In the genomic region with DNA sequence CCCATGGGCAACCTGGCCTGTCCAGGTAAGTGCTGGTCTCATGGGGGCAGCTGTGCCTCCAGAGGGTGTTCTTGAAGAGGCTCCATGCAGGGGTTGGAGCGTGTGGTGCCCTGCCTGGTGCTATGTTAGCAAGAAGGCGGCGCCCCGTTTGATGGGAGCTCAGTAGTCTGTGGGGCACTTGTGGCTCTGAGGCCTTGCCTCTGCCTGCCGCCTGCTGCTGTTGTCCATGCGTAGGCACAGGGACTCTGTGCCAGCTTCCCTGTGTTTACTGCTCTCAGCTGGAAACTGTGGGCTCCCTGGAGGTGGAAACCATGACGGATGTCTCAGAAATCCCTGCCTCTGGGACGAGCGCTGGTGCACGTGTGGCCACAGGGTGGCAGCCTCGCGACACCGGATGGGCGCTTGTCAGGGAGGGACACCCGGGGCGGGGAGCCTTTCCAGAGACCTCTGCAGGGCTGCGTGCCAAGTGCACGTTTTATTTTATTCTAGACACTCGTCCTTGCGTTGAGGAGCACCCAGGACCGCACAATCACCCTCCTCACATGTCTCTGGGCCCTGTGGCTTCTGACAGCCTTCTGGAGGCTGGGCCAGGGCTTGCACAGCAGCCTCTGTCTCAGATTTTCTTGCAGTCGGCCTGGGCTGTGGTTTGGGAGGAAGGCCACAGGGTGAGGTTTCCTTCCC, we compare ENCODE assay signal across 1 cellular context.
TF ChIP-seq lines count a peak whose summit lies in the region.

No MANE protein-coding gene starts in this region.

TF ChIP-seq in HepG2, 621 proteins besides CTCF, POLR2A, EP300 and RAD21 (continues in another document):
- TF ChIP-seq MATR3 (CRISPR knock-in tag; IDR thresholded peaks at IDR 0.05) (no peak), ZNF644 (CRISPR knock-in tag; IDR thresholded peaks at IDR 0.05; ENCODE audit: low read depth) (no peak), ZNF17 (CRISPR knock-in tag; IDR thresholded peaks at IDR 0.05) (no peak), MTA1 (CRISPR knock-in tag; IDR thresholded peaks at IDR 0.05; ENCODE audit: borderline replicate concordance) (no peak), DNMT3B (CRISPR knock-in tag; conservative IDR thresholded peaks at IDR 0.05) (no peak), PAWR (CRISPR knock-in tag; IDR thresholded peaks at IDR 0.05; ENCODE audit: borderline replicate concordance) (no peak), ZNF431 (CRISPR knock-in tag; IDR thresholded peaks at IDR 0.05; ENCODE audit: borderline replicate concordance, low read depth) (no peak), SMC3 (IDR thresholded peaks at IDR 0.05; ENCODE audit: low read length) (peak; percentile 55; the same call in 1 of the 2 replicates), ZNF615 (CRISPR knock-in tag; IDR thresholded peaks at IDR 0.05; ENCODE audit: borderline replicate concordance) (no peak), ZNF10 (CRISPR knock-in tag; IDR thresholded peaks at IDR 0.05; ENCODE audit: borderline replicate concordance, low read depth) (no peak), ZNF570 (CRISPR knock-in tag; IDR thresholded peaks at IDR 0.05; ENCODE audit: borderline replicate concordance) (no peak), ZNF790 (CRISPR knock-in tag; IDR thresholded peaks at IDR 0.05; ENCODE audit: borderline replicate concordance) (no peak), CREM (IDR thresholded peaks at IDR 0.05) (no peak), CREM (CRISPR knock-in tag; IDR thresholded peaks at IDR 0.05) (no peak), TSC22D2 (CRISPR knock-in tag; IDR thresholded peaks at IDR 0.05; ENCODE audit: borderline replicate concordance) (no peak), ZBTB21 (CRISPR knock-in tag; IDR thresholded peaks at IDR 0.05) (no peak), ZNF746 (CRISPR knock-in tag; IDR thresholded peaks at IDR 0.05) (no peak), JUND (CRISPR knock-in tag; IDR thresholded peaks at IDR 0.05) (no peak), ZNF441 (CRISPR knock-in tag; IDR thresholded peaks at IDR 0.05; ENCODE audit: borderline replicate concordance) (no peak), ZNF510 (CRISPR knock-in tag; IDR thresholded peaks at IDR 0.05; ENCODE audit: low read depth) (no peak), ZNF354B (CRISPR knock-in tag; IDR thresholded peaks at IDR 0.05) (no peak), SNRNP70 (IDR thresholded peaks at IDR 0.05; ENCODE audit: low read depth, low read length) (no peak), ZNF782 (CRISPR knock-in tag; IDR thresholded peaks at IDR 0.05; ENCODE audit: borderline replicate concordance) (no peak), TARDBP (CRISPR knock-in tag; IDR thresholded peaks at IDR 0.05) (no peak), ZNF367 (CRISPR knock-in tag; IDR thresholded peaks at IDR 0.05; ENCODE audit: borderline replicate concordance) (no peak), ZNF235 (CRISPR knock-in tag; IDR thresholded peaks at IDR 0.05; ENCODE audit: borderline replicate concordance) (no peak), ZNF572 (CRISPR knock-in tag; IDR thresholded peaks at IDR 0.05) (no peak), ZNF772 (CRISPR knock-in tag; IDR thresholded peaks at IDR 0.05) (no peak), ZNF138 (CRISPR knock-in tag; IDR thresholded peaks at IDR 0.05; ENCODE audit: low read depth) (no peak), TCF7 (IDR thresholded peaks at IDR 0.05; ENCODE audit: low read depth) (no peak), STAG1 (CRISPR knock-in tag; IDR thresholded peaks at IDR 0.05) (peak; percentile 95), NFYB (CRISPR knock-in tag; IDR thresholded peaks at IDR 0.05) (no peak), ADNP (CRISPR knock-in tag; IDR thresholded peaks at IDR 0.05) (no peak), MZF1 (CRISPR knock-in tag; IDR thresholded peaks at IDR 0.05; ENCODE audit: borderline replicate concordance) (no peak), BRD4 (CRISPR knock-in tag; IDR thresholded peaks at IDR 0.05) (no peak), RFXANK (CRISPR knock-in tag; IDR thresholded peaks at IDR 0.05) (no peak), MIXL1 (CRISPR knock-in tag; IDR thresholded peaks at IDR 0.05) (no peak), ZNF7 (CRISPR knock-in tag; IDR thresholded peaks at IDR 0.05) (no peak), ZNF839 (CRISPR knock-in tag; IDR thresholded peaks at IDR 0.05; ENCODE audit: borderline replicate concordance) (no peak), PHF8 (CRISPR knock-in tag; IDR thresholded peaks at IDR 0.05) (no peak), CEBPB (IDR thresholded peaks at IDR 0.05; ENCODE audit: borderline replicate concordance, low read depth, low read length) (no peak), HMGA1 (CRISPR knock-in tag; conservative IDR thresholded peaks at IDR 0.05) (no peak), MTF1 (CRISPR knock-in tag; IDR thresholded peaks at IDR 0.05) (no peak), DR1 (CRISPR knock-in tag; IDR thresholded peaks at IDR 0.05) (no peak)
- TF ChIP-seq, protein P1, sequence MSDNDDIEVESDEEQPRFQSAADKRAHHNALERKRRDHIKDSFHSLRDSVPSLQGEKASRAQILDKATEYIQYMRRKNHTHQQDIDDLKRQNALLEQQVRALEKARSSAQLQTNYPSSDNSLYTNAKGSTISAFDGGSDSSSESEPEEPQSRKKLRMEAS (IDR thresholded peaks at IDR 0.05): no peak; the same call in 1 of the 2 replicates
- TF ChIP-seq, protein P2, sequence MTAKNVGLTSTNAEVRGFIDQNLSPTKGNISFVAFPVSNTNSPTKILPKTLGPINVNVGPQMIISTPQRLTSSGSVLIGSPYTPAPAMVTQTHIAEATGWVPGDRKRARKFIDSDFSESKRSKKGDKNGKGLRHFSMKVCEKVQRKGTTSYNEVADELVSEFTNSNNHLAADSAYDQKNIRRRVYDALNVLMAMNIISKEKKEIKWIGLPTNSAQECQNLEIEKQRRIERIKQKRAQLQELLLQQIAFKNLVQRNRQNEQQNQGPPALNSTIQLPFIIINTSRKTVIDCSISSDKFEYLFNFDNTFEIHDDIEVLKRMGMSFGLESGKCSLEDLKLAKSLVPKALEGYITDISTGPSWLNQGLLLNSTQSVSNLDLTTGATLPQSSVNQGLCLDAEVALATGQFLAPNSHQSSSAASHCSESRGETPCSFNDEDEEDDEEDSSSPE (CRISPR knock-in tag; IDR thresholded peaks at IDR 0.05): no peak
- TF ChIP-seq, protein P3, sequence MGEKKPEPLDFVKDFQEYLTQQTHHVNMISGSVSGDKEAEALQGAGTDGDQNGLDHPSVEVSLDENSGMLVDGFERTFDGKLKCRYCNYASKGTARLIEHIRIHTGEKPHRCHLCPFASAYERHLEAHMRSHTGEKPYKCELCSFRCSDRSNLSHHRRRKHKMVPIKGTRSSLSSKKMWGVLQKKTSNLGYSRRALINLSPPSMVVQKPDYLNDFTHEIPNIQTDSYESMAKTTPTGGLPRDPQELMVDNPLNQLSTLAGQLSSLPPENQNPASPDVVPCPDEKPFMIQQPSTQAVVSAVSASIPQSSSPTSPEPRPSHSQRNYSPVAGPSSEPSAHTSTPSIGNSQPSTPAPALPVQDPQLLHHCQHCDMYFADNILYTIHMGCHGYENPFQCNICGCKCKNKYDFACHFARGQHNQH (CRISPR knock-in tag; IDR thresholded peaks at IDR 0.05): no peak
- TF ChIP-seq, protein P4, sequence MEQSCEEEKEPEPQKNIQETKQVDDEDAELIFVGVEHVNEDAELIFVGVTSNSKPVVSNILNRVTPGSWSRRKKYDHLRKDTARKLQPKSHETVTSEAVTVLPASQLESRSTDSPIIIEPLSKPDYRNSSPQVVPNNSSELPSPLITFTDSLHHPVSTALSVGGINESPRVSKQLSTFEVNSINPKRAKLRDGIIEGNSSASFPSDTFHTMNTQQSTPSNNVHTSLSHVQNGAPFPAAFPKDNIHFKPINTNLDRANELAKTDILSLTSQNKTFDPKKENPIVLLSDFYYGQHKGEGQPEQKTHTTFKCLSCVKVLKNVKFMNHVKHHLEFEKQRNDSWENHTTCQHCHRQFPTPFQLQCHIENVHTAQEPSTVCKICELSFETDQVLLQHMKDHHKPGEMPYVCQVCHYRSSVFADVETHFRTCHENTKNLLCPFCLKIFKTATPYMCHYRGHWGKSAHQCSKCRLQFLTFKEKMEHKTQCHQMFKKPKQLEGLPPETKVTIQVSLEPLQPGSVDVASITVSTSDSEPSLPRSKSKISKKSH (CRISPR knock-in tag; IDR thresholded peaks at IDR 0.05; ENCODE audit: borderline replicate concordance): no peak
- TF ChIP-seq, protein P5, sequence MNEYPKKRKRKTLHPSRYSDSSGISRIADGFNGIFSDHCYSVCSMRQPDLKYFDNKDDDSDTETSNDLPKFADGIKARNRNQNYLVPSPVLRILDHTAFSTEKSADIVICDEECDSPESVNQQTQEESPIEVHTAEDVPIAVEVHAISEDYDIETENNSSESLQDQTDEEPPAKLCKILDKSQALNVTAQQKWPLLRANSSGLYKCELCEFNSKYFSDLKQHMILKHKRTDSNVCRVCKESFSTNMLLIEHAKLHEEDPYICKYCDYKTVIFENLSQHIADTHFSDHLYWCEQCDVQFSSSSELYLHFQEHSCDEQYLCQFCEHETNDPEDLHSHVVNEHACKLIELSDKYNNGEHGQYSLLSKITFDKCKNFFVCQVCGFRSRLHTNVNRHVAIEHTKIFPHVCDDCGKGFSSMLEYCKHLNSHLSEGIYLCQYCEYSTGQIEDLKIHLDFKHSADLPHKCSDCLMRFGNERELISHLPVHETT (CRISPR knock-in tag; conservative IDR thresholded peaks at IDR 0.05): no peak
- TF ChIP-seq, protein P6, sequence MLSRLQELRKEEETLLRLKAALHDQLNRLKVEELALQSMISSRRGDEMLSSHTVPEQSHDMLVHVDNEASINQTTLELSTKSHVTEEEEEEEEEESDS (CRISPR knock-in tag; IDR thresholded peaks at IDR 0.05; ENCODE audit: borderline replicate concordance): no peak
- TF ChIP-seq, protein P7, sequence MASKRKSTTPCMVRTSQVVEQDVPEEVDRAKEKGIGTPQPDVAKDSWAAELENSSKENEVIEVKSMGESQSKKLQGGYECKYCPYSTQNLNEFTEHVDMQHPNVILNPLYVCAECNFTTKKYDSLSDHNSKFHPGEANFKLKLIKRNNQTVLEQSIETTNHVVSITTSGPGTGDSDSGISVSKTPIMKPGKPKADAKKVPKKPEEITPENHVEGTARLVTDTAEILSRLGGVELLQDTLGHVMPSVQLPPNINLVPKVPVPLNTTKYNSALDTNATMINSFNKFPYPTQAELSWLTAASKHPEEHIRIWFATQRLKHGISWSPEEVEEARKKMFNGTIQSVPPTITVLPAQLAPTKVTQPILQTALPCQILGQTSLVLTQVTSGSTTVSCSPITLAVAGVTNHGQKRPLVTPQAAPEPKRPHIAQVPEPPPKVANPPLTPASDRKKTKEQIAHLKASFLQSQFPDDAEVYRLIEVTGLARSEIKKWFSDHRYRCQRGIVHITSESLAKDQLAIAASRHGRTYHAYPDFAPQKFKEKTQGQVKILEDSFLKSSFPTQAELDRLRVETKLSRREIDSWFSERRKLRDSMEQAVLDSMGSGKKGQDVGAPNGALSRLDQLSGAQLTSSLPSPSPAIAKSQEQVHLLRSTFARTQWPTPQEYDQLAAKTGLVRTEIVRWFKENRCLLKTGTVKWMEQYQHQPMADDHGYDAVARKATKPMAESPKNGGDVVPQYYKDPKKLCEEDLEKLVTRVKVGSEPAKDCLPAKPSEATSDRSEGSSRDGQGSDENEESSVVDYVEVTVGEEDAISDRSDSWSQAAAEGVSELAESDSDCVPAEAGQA (IDR thresholded peaks at IDR 0.05; ENCODE audit: low read depth): no peak
- TF ChIP-seq, protein P7 (CRISPR knock-in tag; IDR thresholded peaks at IDR 0.05; ENCODE audit: borderline replicate concordance): no peak
- TF ChIP-seq, protein P8, sequence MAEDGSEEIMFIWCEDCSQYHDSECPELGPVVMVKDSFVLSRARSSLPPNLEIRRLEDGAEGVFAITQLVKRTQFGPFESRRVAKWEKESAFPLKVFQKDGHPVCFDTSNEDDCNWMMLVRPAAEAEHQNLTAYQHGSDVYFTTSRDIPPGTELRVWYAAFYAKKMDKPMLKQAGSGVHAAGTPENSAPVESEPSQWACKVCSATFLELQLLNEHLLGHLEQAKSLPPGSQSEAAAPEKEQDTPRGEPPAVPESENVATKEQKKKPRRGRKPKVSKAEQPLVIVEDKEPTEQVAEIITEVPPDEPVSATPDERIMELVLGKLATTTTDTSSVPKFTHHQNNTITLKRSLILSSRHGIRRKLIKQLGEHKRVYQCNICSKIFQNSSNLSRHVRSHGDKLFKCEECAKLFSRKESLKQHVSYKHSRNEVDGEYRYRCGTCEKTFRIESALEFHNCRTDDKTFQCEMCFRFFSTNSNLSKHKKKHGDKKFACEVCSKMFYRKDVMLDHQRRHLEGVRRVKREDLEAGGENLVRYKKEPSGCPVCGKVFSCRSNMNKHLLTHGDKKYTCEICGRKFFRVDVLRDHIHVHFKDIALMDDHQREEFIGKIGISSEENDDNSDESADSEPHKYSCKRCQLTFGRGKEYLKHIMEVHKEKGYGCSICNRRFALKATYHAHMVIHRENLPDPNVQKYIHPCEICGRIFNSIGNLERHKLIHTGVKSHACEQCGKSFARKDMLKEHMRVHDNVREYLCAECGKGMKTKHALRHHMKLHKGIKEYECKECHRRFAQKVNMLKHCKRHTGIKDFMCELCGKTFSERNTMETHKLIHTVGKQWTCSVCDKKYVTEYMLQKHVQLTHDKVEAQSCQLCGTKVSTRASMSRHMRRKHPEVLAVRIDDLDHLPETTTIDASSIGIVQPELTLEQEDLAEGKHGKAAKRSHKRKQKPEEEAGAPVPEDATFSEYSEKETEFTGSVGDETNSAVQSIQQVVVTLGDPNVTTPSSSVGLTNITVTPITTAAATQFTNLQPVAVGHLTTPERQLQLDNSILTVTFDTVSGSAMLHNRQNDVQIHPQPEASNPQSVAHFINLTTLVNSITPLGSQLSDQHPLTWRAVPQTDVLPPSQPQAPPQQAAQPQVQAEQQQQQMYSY (CRISPR knock-in tag; IDR thresholded peaks at IDR 0.05): no peak
- TF ChIP-seq, protein P9, sequence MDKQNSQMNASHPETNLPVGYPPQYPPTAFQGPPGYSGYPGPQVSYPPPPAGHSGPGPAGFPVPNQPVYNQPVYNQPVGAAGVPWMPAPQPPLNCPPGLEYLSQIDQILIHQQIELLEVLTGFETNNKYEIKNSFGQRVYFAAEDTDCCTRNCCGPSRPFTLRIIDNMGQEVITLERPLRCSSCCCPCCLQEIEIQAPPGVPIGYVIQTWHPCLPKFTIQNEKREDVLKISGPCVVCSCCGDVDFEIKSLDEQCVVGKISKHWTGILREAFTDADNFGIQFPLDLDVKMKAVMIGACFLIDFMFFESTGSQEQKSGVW (CRISPR knock-in tag; IDR thresholded peaks at IDR 0.05; ENCODE audit: borderline replicate concordance): no peak
